ENCODE assay signal across 8 cellular contexts in the genomic region with DNA sequence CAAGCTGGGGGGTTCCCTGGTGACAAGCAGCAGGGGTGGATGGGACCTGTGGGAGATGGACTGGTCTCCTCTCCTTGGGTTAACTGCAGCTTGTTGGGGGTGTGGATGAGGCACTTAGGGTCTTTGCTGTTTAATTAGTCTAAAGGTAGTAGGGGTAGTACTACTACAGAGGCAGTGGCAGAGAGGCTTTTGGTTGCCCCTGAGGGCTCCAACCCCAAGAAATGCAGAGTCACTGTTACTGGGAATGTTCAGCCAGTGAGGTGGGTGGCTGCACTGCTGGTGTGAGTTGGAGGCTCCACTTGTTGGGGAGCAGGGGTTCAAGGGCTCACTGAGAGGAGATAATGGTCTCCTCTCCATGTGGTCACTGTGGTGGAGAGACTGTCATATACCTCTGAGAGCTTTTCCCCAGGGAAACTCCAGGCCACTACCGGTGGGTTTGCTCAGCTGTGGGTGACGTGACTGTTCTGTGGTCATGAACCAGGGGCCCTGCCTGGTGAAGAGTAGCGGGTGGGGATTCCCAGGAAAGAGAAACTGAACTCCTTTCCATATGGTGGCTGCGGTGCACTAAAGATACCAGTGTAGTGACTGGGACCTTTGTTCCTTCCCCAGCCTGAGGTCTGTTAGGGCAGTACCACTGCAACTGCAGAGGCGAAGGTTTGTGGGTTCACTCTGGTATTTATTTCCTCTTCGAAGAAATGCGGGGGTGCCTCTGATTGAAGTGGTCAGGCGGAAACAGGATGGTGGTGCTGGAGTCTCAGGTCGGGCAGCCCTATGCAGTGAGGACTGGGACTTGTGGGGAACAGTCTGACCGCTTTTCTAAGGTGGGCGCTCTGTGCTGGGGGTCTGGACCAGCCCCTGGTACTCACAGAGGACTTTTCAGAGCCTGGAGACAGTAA.
A peak's percentile ranks its signal among the peaks of the same experiment; 100 is the strongest.
DNase-seq lines count a peak whose midpoint lies in the region; ATAC-seq and TF ChIP-seq lines count a peak whose summit lies in the region.

No MANE protein-coding gene starts in this region.

- CTCF ChIA-PET in activated CD8-positive, alpha-beta T cell treated with anti-CD3 and anti-CD28 coated beads, Interleukin-2, amount 10 ng/mL, durations not matched to agents 7 days and 5 days (lab: Charles Lee): interaction anchor here (1.0 to 8.7 kb wide), 8 partner anchors 11 to 110 kb away, joined by 3 to 214 read pairs (median 12); partner anchors contain the start of gene TNFSF10

- no peak overlapping the region for H3K9ac ChIP-seq in neuronal stem cell (ENCODE audit: low read depth, low read length, poor library complexity)

- intact Hi-C loops in breast epithelium (cut with DNase I; ENCODE audit: low total_unique reads): no loop called here

- ATAC-seq in HG03520 (IDR thresholded peaks at IDR 0.05; ENCODE audit: unreplicated experiment): peak; percentile 79
- ATAC-seq in activated CD8-positive, alpha-beta T cell treated with anti-CD3 and anti-CD28 coated beads, Interleukin-2, amount 10 ng/mL, durations not matched to agents 7 days and 5 days: peak; percentile 82

- POLR2A ChIA-PET in activated CD8-positive, alpha-beta T cell treated with anti-CD3 and anti-CD28 coated beads, Interleukin-2, amount 10 ng/mL, durations not matched to agents 7 days and 5 days (lab: Charles Lee): interaction anchor here (0.8 to 7.6 kb wide), 4 partner anchors 10 to 72 kb away, joined by 3 to 138 read pairs (median 20); partner anchors contain the start of gene TNFSF10

- H2AK5ac ChIP-seq in neuronal stem cell (ENCODE audit: low read depth, low read length): no peak overlapping the region

- DNase-seq in NK-92 treated with Interleukin-12 subunit alpha and Interleukin-12 subunit beta, amount 100 ng/mL, for 24 hours (lab: John Stamatoyannopoulos, UW): peak; percentile 28
- no peak for DNase-seq in NK-92 (lab: John Stamatoyannopoulos, UW; ENCODE audit: unreplicated experiment)
- DNase-seq in activated CD8-positive, alpha-beta T cell treated with anti-CD3 and anti-CD28 coated beads, Interleukin-2, amount 10 ng/mL, durations not matched to agents 7 days and 5 days: peak; percentile 91
- DNase-seq in neuronal stem cell (ENCODE audit: low spot score): no peak
- no peak for DNase-seq in retina
- DNase-seq in breast epithelium (ENCODE audit: low spot score in 2 of 2): no peak
- no peak for DNase-seq in NCI-H1436 (lab: John Stamatoyannopoulos, UW)

- H3K79me1 ChIP-seq in neuronal stem cell (ENCODE audit: low read depth, low read length): peaks cover 2% of the 10 kb centered on the region

- H2BK120ac ChIP-seq in neuronal stem cell (ENCODE audit: low read depth, low read length): no peak overlapping the region

- H4K91ac ChIP-seq in neuronal stem cell (ENCODE audit: low read depth, low read length, poor library complexity): no peak overlapping the region

- H2AFZ ChIP-seq in neuronal stem cell (ENCODE audit: low read length): no peak overlapping the region

- no peaks in the 10 kb centered on the region for H3K4me1 ChIP-seq in neuronal stem cell (ENCODE audit: control insufficient read depth in 2 of 2, insufficient read depth in 1 of 2, low read depth in 1 of 2, low read length in 2 of 2)
- H3K4me1 ChIP-seq in breast epithelium: peaks cover 0 to 13% of the 10 kb centered on the region in 2 donors

- H2BK12ac ChIP-seq in neuronal stem cell (ENCODE audit: low read length): no peak overlapping the region

- TF ChIP-seq POLR2A in breast epithelium (IDR thresholded peaks at IDR 0.05): no peak

- H3K4me3 ChIP-seq in neuronal stem cell (ENCODE audit: low read length in 2 of 2) (no peak overlapping the region), breast epithelium (no peak overlapping the region)

- H3K14ac ChIP-seq in neuronal stem cell (ENCODE audit: low read length): no peak overlapping the region

- H3K4me3 Mint-ChIP-seq in activated CD8-positive, alpha-beta T cell treated with anti-CD3 and anti-CD28 coated beads, Interleukin-2, amount 10 ng/mL, durations not matched to agents 7 days and 5 days: peak overlapping the region; percentile 59

- peak overlapping the region; percentile 77 for H3K18ac ChIP-seq in neuronal stem cell (ENCODE audit: low read length)

- H3K27ac ChIP-seq in neuronal stem cell (replicated peaks; ENCODE audit: low read length) (no peak overlapping the region), breast epithelium (no peak overlapping the region)

- no peak overlapping the region for H3K4me2 ChIP-seq in neuronal stem cell (ENCODE audit: insufficient read depth, low read length, poor library complexity, severe bottlenecking)

- WGBS in neuronal stem cell (ENCODE audit: extremely low coverage in 2 of 2, insufficient read length in 2 of 2, insufficient replicate concordance in 1 of 2), 2 donors: no CpG with 5 or more reads among the region's 11 CpGs

- no peak overlapping the region for H4K8ac ChIP-seq in neuronal stem cell (ENCODE audit: low read depth, low read length)

- H3K36me3 Mint-ChIP-seq in activated CD8-positive, alpha-beta T cell treated with anti-CD3 and anti-CD28 coated beads, Interleukin-2, amount 10 ng/mL, durations not matched to agents 7 days and 5 days (ENCODE audit: low read depth): peaks cover 36% of the 10 kb centered on the region

- H3K23ac ChIP-seq in neuronal stem cell (ENCODE audit: low read depth, low read length, poor library complexity): no peak overlapping the region

- H3K9me3 Mint-ChIP-seq in activated CD8-positive, alpha-beta T cell treated with anti-CD3 and anti-CD28 coated beads, Interleukin-2, amount 10 ng/mL, durations not matched to agents 7 days and 5 days (ENCODE audit: insufficient read depth): peaks cover 22% of the 10 kb centered on the region

- no peak overlapping the region for H2BK15ac ChIP-seq in neuronal stem cell (ENCODE audit: low read length)

- H3K27me3 ChIP-seq in neuronal stem cell (ENCODE audit: control insufficient read depth in 3 of 3, insufficient read depth in 3 of 3, low read depth in 1 of 3, low read length in 3 of 3) (peaks cover 0 to 10% (median 0%) of the 10 kb centered on the region in 3 experiments), breast epithelium (no peaks in the 10 kb centered on the region)

- peaks cover 82% of the 10 kb centered on the region for H3K4me1 Mint-ChIP-seq in activated CD8-positive, alpha-beta T cell treated with anti-CD3 and anti-CD28 coated beads, Interleukin-2, amount 10 ng/mL, durations not matched to agents 7 days and 5 days (ENCODE audit: low read depth)

- H3K27me3 Mint-ChIP-seq in activated CD8-positive, alpha-beta T cell treated with anti-CD3 and anti-CD28 coated beads, Interleukin-2, amount 10 ng/mL, durations not matched to agents 7 days and 5 days (ENCODE audit: low read depth): no peaks in the 10 kb centered on the region

- no peak overlapping the region for H3K4ac ChIP-seq in neuronal stem cell (ENCODE audit: low read length)

- H3K36me3 ChIP-seq in neuronal stem cell (replicated peaks in 1 of 2; ENCODE audit: control insufficient read depth in 2 of 2, insufficient read depth in 2 of 2, low read length in 2 of 2) (no peaks in the 10 kb centered on the region), breast epithelium (no peaks in the 10 kb centered on the region)

- peaks cover 0 to 3% of the 10 kb centered on the region in 2 donors for H3K9me3 ChIP-seq in neuronal stem cell (replicated peaks in 1 of 2; ENCODE audit: control insufficient read depth in 2 of 2, insufficient read depth in 1 of 2, low read depth in 1 of 2, low read length in 2 of 2)
- no peaks in the 10 kb centered on the region for H3K9me3 ChIP-seq in breast epithelium

- H3K27ac Mint-ChIP-seq in activated CD8-positive, alpha-beta T cell treated with anti-CD3 and anti-CD28 coated beads, Interleukin-2, amount 10 ng/mL, durations not matched to agents 7 days and 5 days: peak overlapping the region; percentile 88

- no peak for TF ChIP-seq CTCF in breast epithelium (IDR thresholded peaks at IDR 0.05)

- no peak overlapping the region for H2BK5ac ChIP-seq in neuronal stem cell (ENCODE audit: low read length)

Comparison
In these comparisons a context has a peak if more than half of its experiments do, and no peak if none do; other contexts are left out.
1. DNase-seq: peak in NK-92 treated with Interleukin-12 subunit alpha and Interleukin-12 subunit beta, amount 100 ng/mL, for 24 hours (single experiment) and activated CD8-positive, alpha-beta T cell treated with anti-CD3 and anti-CD28 coated beads, Interleukin-2, amount 10 ng/mL, durations not matched to agents 7 days and 5 days (single experiment); none in NK-92 (single experiment), neuronal stem cell (single experiment), retina (single experiment), breast epithelium (0 of 2) and NCI-H1436 (single experiment).